Comparison of ENCODE assay signal across 1 cellular context in genomic region chr3:137778941-137779340, GRCh38.
TF ChIP-seq lines count a peak whose summit lies in the region.

No MANE protein-coding gene starts in this region.

TF ChIP-seq in WTC11, 78 proteins besides CTCF, POLR2A, EP300 and RAD21 (continued from another document):
- TF ChIP-seq FOXP4 (CRISPR knock-in tag; IDR thresholded peaks at IDR 0.05), result peak; percentile 77; the same call in 1 of the 2 replicates
- TF ChIP-seq NR3C1 (CRISPR knock-in tag; conservative IDR thresholded peaks at IDR 0.05; ENCODE audit: low read depth), result no peak
- no peak for TF ChIP-seq ZNF317 (CRISPR knock-in tag; IDR thresholded peaks at IDR 0.05; ENCODE audit: borderline replicate concordance, low read depth)
- TF ChIP-seq ZNF512 (CRISPR knock-in tag; IDR thresholded peaks at IDR 0.05; ENCODE audit: borderline replicate concordance), result peak; percentile 9; the same call in 1 of the 2 replicates
